1 cellular context compared by ENCODE assay signal in the genomic region with DNA sequence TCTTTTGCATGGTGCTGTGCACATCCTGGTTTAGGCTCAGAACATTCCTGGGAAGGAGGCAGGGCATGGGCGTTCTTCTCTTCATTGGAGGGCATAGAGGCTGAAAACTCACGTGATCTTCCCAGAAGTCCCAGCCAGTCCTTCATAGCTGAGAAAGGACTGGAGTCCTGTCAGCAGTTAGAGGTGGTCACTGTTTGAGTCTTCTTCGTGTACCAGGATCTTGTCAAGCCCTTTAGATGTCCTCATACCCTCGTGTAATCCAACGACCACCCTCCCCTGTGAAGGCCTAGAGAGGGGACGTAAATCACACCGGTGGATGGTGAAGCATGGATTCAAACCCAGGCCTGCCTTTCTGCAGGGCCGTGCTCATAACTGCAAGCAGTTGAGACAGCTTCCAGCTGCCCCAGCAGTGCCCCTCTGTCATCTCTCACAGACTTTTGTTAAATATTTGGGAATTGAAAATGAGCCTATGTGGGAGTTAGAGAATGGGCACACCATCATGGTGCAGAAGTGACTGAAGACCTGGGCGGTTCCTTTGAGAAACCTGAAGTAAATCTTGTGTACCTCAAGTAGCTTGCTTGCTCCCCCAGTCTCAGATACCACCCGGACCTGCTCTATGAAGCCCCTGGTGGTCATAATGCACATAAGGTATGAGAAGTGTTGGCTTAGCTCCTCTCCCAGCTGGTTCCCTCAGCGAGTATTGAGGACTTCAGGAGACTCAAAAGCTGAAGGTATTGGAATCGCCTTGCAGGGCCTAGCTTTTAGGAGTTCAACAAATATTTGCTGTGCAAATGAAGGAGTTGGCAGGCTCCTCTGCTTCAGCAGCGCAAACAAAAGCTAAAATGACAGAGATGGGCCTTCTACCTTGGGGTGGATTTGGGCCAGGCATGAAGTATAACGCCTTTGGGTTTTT.
TF ChIP-seq lines count a peak whose summit lies in the region.

No MANE protein-coding gene starts in this region.

TF ChIP-seq in K562, 482 proteins besides CTCF, POLR2A, EP300 and RAD21 (continued from another document):
- TF ChIP-seq, protein P1, sequence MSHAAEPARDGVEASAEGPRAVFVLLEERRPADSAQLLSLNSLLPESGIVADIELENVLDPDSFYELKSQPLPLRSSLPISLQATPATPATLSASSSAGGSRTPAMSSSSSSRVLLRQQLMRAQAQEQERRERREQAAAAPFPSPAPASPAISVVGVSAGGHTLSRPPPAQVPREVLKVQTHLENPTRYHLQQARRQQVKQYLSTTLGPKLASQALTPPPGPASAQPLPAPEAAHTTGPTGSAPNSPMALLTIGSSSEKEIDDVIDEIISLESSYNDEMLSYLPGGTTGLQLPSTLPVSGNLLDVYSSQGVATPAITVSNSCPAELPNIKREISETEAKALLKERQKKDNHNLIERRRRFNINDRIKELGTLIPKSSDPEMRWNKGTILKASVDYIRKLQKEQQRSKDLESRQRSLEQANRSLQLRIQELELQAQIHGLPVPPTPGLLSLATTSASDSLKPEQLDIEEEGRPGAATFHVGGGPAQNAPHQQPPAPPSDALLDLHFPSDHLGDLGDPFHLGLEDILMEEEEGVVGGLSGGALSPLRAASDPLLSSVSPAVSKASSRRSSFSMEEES (CRISPR knock-in tag; IDR thresholded peaks at IDR 0.05) = peak; percentile 51
- TF ChIP-seq SP1 (CRISPR knock-in tag; IDR thresholded peaks at IDR 0.05) = no peak
- no peak for TF ChIP-seq HDAC2 (IDR thresholded peaks at IDR 0.05)
- no peak for TF ChIP-seq CCNT2 (IDR thresholded peaks at IDR 0.05; ENCODE audit: borderline replicate concordance, extremely low read depth, insufficient read length, low read depth, low read length)
- no peak for TF ChIP-seq CC2D1A (IDR thresholded peaks at IDR 0.05)
